12 cellular contexts compared by ENCODE assay signal in genomic region chr1:169024800-169025253, GRCh38.
DNase-seq lines count a peak whose midpoint lies in the region; ATAC-seq and TF ChIP-seq lines count a peak whose summit lies in the region.
"Had no signal": no experiment of that assay in that cellular context is flagged by ENCODE, and none has a peak within 500 bp of the region (broad histone marks: within the 10 kb centered on the region; RNA-seq: fewer than 3 reads in every experiment).

No MANE protein-coding gene starts in this region.

- H3K9me3 ChIP-seq in mucosa of descending colon (no peaks in the 10 kb centered on the region), adrenal gland (replicated peaks in 1 of 3) (no peaks in the 10 kb centered on the region), ovary (no peaks in the 10 kb centered on the region)

- H3K36me3 ChIP-seq in mucosa of descending colon (ENCODE audit: low read depth) (no peaks in the 10 kb centered on the region), adrenal gland (replicated peaks in 1 of 2) (no peaks in the 10 kb centered on the region), ovary (no peaks in the 10 kb centered on the region)
- H3K36me3 ChIP-seq: neural progenitor cell had no signal

- H3K4me1 ChIP-seq in mucosa of descending colon (ENCODE audit: low read depth): no peaks in the 10 kb centered on the region
- peaks cover 0 to 4% of the 10 kb centered on the region in 2 donors for H3K4me1 ChIP-seq in adrenal gland (replicated peaks in 1 of 2)
- peaks cover 6% of the 10 kb centered on the region for H3K4me1 ChIP-seq in ovary (ENCODE audit: insufficient read depth)
- H3K4me1 ChIP-seq: neural progenitor cell had no signal

- TF ChIP-seq CTCF in mucosa of descending colon (IDR thresholded peaks at IDR 0.05) (no peak), RWPE1 (conservative IDR thresholded peaks at IDR 0.05; ENCODE audit: low read depth) (no peak), adrenal gland (IDR thresholded peaks at IDR 0.05) (no peak), ovary (IDR thresholded peaks at IDR 0.05) (no peak)

- CTCF ChIA-PET in RWPE1 (lab: Yijun Ruan, JAX): interaction anchor here (0.6 kb wide), 1 partner anchor 46 kb away, joined by 3 read pairs; no protein-coding TSS in a partner anchor

- no peak for TF ChIP-seq POLR2A in adrenal gland (IDR thresholded peaks at IDR 0.05)
- no peak for TF ChIP-seq POLR2A in ovary (IDR thresholded peaks at IDR 0.05)

- ATAC-seq in GM18870 (IDR thresholded peaks at IDR 0.05; ENCODE audit: unreplicated experiment) (peak; percentile 83), GM21737 (IDR thresholded peaks at IDR 0.05; ENCODE audit: unreplicated experiment) (peak; percentile 90), HG03342 (IDR thresholded peaks at IDR 0.05; ENCODE audit: unreplicated experiment) (peak; percentile 90), mucosa of descending colon (peak; percentile 51)
- ATAC-seq: HCT116 had no signal

- H3K27ac ChIP-seq in RWPE1 (no peak overlapping the region), adrenal gland (no peak overlapping the region), ovary (no peak overlapping the region)
- H3K27ac ChIP-seq: neural progenitor cell had no signal

- POLR2A ChIA-PET in RWPE1 (lab: Yijun Ruan, JAX; ENCODE audit: low non-redundant PET): no interaction called here

- TF ChIP-seq EP300 in ovary (IDR thresholded peaks at IDR 0.05): no peak

- intact Hi-C loops in mucosa of descending colon (cut with DNase I, micrococcal nuclease) (no loop called here), adrenal gland (cut with DNase I) (no loop called here), ovary (cut with DNase I) (loop anchor here in 1 of 4 donors (5.0 kb wide), 1 partner anchor 53 kb away; no protein-coding TSS in a partner anchor)

- 80 to 91% (median 88%) methylated on average over 1 of the region's 1 CpG for WGBS in adrenal gland, 4 donors
- 94 to 100% (median 96%) methylated on average over 1 of the region's 1 CpG for WGBS in ovary, 3 donors

- H3K27me3 ChIP-seq in adrenal gland (no peaks in the 10 kb centered on the region), ovary (no peaks in the 10 kb centered on the region)
- H3K27me3 ChIP-seq: neural progenitor cell had no signal

- DNase-seq in mucosa of descending colon: no peak
- no peak for DNase-seq in RWPE1 (ENCODE audit: low spot score)
- no peak for DNase-seq in adrenal gland
- DNase-seq in NCI-H1048 (lab: John Stamatoyannopoulos, UW): no peak
- DNase-seq in ovary: no peak
- DNase-seq: activated CD4-positive, CD25-positive, alpha-beta regulatory T cell treated with anti-CD3 and anti-CD28 coated beads, Interleukin-2, amount 50 U/mL, for 72 hours; activated naive CD8-positive, alpha-beta T cell treated with anti-CD3 and anti-CD28 coated beads for 36 hours had no signal

- no peak overlapping the region for H3K4me3 ChIP-seq in mucosa of descending colon
- H3K4me3 ChIP-seq in adrenal gland: no peak overlapping the region
- H3K4me3 ChIP-seq in ovary: no peak overlapping the region
- H3K4me3 ChIP-seq: neural progenitor cell had no signal
